Comparison of ENCODE assay signal across 10 cellular contexts in genomic region chr1:16143566-16144324, GRCh38. TPM values are rescaled to one million over a fixed set of nuclear protein-coding genes. Genes with fewer than 3 reads are reported as not detected.
DNase-seq lines count a peak whose midpoint lies in the region; ATAC-seq, FAIRE-seq and TF ChIP-seq lines count a peak whose summit lies in the region.
"Had no signal": no experiment of that assay in that cellular context is flagged by ENCODE, and none has a peak within 500 bp of the region (broad histone marks: within the 10 kb centered on the region; RNA-seq: fewer than 3 reads in every experiment).

No MANE protein-coding gene starts in this region.

- peak overlapping the region; percentile 96 for H3K27ac ChIP-seq in astrocyte (ENCODE audit: low read depth, low read length)
- peak overlapping the region in 3 of 4 donors; percentile 81 to 95 (median 94) for H3K27ac ChIP-seq in tibial nerve
- H3K27ac ChIP-seq: neural progenitor cell had no signal

- 70 to 80% methylated on average over 12 to 15 of the region's 18 CpGs for WGBS in tibial nerve, 2 donors

- peak; percentile 73 for ATAC-seq in left colon
- ATAC-seq in HG03565 (IDR thresholded peaks at IDR 0.05; ENCODE audit: unreplicated experiment): no peak
- no peak for ATAC-seq in HG03095 (IDR thresholded peaks at IDR 0.05; ENCODE audit: unreplicated experiment)
- ATAC-seq: stimulated activated effector memory CD8-positive, alpha-beta T cell treated with anti-CD3 and anti-CD28 coated beads, Interleukin-12 subunit alpha, Interleukin-12 subunit beta, amount 100 ng/mL, for 72 hours had no signal

- FAIRE-seq in astrocyte (lab: Jason Lieb, UNC): no peak

- no peaks in the 10 kb centered on the region for H3K27me3 Mint-ChIP-seq in astrocyte (ENCODE audit: low read depth, unreplicated experiment)

- peaks cover 74% of the 10 kb centered on the region for H4K20me1 ChIP-seq in astrocyte (ENCODE audit: insufficient read depth, low read length)

- H3K4me3 Mint-ChIP-seq in astrocyte (ENCODE audit: unreplicated experiment): no peak overlapping the region
- H3K4me3 Mint-ChIP-seq: neural progenitor cell; stimulated activated effector memory CD8-positive, alpha-beta T cell treated with anti-CD3 and anti-CD28 coated beads, Interleukin-12 subunit alpha, Interleukin-12 subunit beta, amount 100 ng/mL, for 72 hours had no signal

- peak overlapping the region; percentile 85 for H3K4me2 ChIP-seq in astrocyte (ENCODE audit: low read length)

- H3K9me3 ChIP-seq in astrocyte (ENCODE audit: insufficient read depth, low read depth, low read length) (no peaks in the 10 kb centered on the region), tibial nerve (no peaks in the 10 kb centered on the region)

- peaks cover 60% of the 10 kb centered on the region for H3K4me1 Mint-ChIP-seq in astrocyte (ENCODE audit: low read depth, unreplicated experiment)

- peaks cover 86% of the 10 kb centered on the region for H3K79me2 ChIP-seq in astrocyte (ENCODE audit: insufficient read depth, low read length)

- H3K9ac ChIP-seq in astrocyte (ENCODE audit: low read length): peak overlapping the region; percentile 79
- H3K9ac ChIP-seq: neural progenitor cell had no signal

- H3K4me1 ChIP-seq in astrocyte (ENCODE audit: insufficient read depth, low read length): peaks cover 92% of the 10 kb centered on the region
- H3K4me1 ChIP-seq in tibial nerve: peaks cover 6 to 97% (median 57%) of the 10 kb centered on the region in 4 donors

- TF ChIP-seq CTCF in astrocyte (IDR thresholded peaks at IDR 0.05; ENCODE audit: insufficient read depth, low read depth, low read length) (no peak), tibial nerve (IDR thresholded peaks at IDR 0.05) (no peak)

- intact Hi-C loops in left colon (cut with DNase I, micrococcal nuclease): no loop called here

- TF ChIP-seq POLR2A in tibial nerve (IDR thresholded peaks at IDR 0.05): no peak

- H3K36me3 Mint-ChIP-seq in astrocyte (ENCODE audit: low read depth, unreplicated experiment): peaks cover 24% of the 10 kb centered on the region
- H3K36me3 Mint-ChIP-seq: stimulated activated effector memory CD8-positive, alpha-beta T cell treated with anti-CD3 and anti-CD28 coated beads, Interleukin-12 subunit alpha, Interleukin-12 subunit beta, amount 100 ng/mL, for 72 hours had no signal

- no peak overlapping the region for H2AFZ ChIP-seq in astrocyte (ENCODE audit: low read depth, low read length)
- H2AFZ ChIP-seq: neural progenitor cell had no signal

- H3K36me3 ChIP-seq in astrocyte (ENCODE audit: insufficient read depth, low read length) (peaks cover 39% of the 10 kb centered on the region), tibial nerve (peaks cover 0 to 41% (median 0%) of the 10 kb centered on the region in 3 donors)

- no peaks in the 10 kb centered on the region for H3K27me3 ChIP-seq in astrocyte (ENCODE audit: insufficient read depth, low read length)
- H3K27me3 ChIP-seq in tibial nerve: no peaks in the 10 kb centered on the region
- H3K27me3 ChIP-seq: neural progenitor cell had no signal

- peak overlapping the region; percentile 18 for H3K27ac Mint-ChIP-seq in astrocyte (ENCODE audit: unreplicated experiment)
- H3K27ac Mint-ChIP-seq: neural progenitor cell; stimulated activated effector memory CD8-positive, alpha-beta T cell treated with anti-CD3 and anti-CD28 coated beads, Interleukin-12 subunit alpha, Interleukin-12 subunit beta, amount 100 ng/mL, for 72 hours had no signal

- TF ChIP-seq EP300 in tibial nerve (IDR thresholded peaks at IDR 0.05): no peak

- no peaks in the 10 kb centered on the region for H3K9me3 Mint-ChIP-seq in astrocyte (ENCODE audit: unreplicated experiment)
- H3K9me3 Mint-ChIP-seq: neural progenitor cell; stimulated activated effector memory CD8-positive, alpha-beta T cell treated with anti-CD3 and anti-CD28 coated beads, Interleukin-12 subunit alpha, Interleukin-12 subunit beta, amount 100 ng/mL, for 72 hours had no signal

- H3K4me3 ChIP-seq in astrocyte (ENCODE audit: insufficient read depth, low read depth, low read length) (no peak overlapping the region), tibial nerve (no peak overlapping the region)
- H3K4me3 ChIP-seq: neural progenitor cell had no signal

- DNase-seq in HuH-7.5 (ENCODE audit: low spot score) (peak; percentile 96), astrocyte (ENCODE audit: low read depth) (peak; percentile 65), left colon (peak; percentile 65 to 89), tibial nerve (ENCODE audit: low spot score in 2 of 2) (no peak), GM19238 (ENCODE audit: insufficient read length, low spot score) (no peak), activated gamma-delta T cell (lab: John Stamatoyannopoulos, UW) (no peak)

RNA-seq across cellular contexts. Expression of gene EPHA2, which starts 12.1 kb away (rescaled TPM):
- 117 and 140 TPM in 2 replicates for total RNA-seq in astrocyte
- 10 to 100 TPM; 44.3 to 48.1 TPM for total RNA-seq in left colon
- 10 to 100 TPM; 30.0 to 66.9 (median 35.9) TPM for total RNA-seq in tibial nerve

Comparison
In these comparisons a context has a peak if more than half of its experiments do, and no peak if none do; other contexts are left out.
1. DNase-seq: peak in HuH-7.5 (single experiment), astrocyte (single experiment) and left colon (2 of 2); none in tibial nerve (0 of 2), GM19238 (single experiment) and activated gamma-delta T cell (single experiment).